In the genomic region with DNA sequence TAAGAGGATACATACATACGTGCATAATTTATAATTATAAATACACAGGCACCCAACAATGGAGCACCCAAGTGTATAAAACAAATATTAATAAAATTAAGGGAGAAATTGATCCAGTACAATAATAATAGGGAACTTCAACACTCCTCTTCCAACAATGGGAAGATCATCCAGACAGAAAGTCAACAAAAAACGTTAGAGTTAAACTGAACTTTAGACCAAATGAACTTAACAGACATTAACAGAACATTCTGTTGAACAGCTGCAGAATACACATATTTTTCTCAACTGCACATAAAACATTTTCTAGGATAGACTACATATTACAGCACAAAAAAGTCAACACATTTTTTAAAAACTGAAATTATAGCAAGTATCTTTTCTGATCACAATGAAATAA, we compare ENCODE assay signal across 8 cellular contexts.
"Had no signal": no experiment of that assay in that cellular context is flagged by ENCODE, and none has a peak within 500 bp of the region (broad histone marks: within the 10 kb centered on the region; RNA-seq: fewer than 3 reads in every experiment).

No MANE protein-coding gene starts in this region.

- H3K9me3 ChIP-seq: HAP-1 had no signal

- H3K36me3 ChIP-seq: HAP-1 had no signal

- H3K9ac ChIP-seq: GM23248 had no signal

- H3K4me3 ChIP-seq: GM23248, HAP-1, K562 had no signal

- H3K27ac ChIP-seq: GM23248, HL-60 had no signal

- DNase-seq: GM23248, GOT3, H7, IMR-90, KG1 had no signal

- ATAC-seq: K562 had no signal

- H3K4me1 ChIP-seq: HAP-1 had no signal

- H2AFZ ChIP-seq: GM23248 had no signal
